In the genomic region with DNA sequence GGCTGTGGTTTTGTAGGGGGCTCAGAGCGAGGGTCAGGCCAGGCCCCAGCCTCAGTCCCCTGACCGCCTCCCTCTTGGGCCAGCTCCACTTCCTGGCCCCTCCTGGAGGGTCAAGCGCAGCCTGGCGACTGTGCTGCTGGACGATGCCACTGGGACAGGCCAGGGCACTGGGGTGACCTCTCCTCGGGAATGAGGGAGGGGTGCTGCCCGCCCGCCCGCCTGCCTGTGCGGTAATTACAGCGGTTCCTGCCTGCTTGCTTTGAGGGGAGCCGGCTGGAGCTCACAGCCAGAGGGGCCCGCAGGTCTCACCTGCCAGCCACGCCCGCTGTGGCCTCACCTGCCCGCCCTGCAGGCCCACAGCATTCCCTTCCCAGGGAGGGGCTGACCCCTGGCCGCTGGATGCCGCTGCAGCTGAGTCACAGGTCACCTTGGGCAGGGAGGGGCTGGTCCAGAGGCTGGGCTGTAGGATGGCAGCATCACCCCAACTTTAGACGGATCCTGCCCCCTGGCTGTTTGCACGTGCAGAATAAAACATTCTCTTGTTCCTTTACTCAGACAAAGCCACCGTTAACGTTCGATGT, we compare ENCODE assay signal across 1 cellular context.
TF ChIP-seq lines count a peak whose summit lies in the region.

No MANE protein-coding gene starts in this region.

TF ChIP-seq in HepG2, 621 proteins besides CTCF, POLR2A, EP300 and RAD21 (continued from another document and continues in another):
- TF ChIP-seq, protein P1, sequence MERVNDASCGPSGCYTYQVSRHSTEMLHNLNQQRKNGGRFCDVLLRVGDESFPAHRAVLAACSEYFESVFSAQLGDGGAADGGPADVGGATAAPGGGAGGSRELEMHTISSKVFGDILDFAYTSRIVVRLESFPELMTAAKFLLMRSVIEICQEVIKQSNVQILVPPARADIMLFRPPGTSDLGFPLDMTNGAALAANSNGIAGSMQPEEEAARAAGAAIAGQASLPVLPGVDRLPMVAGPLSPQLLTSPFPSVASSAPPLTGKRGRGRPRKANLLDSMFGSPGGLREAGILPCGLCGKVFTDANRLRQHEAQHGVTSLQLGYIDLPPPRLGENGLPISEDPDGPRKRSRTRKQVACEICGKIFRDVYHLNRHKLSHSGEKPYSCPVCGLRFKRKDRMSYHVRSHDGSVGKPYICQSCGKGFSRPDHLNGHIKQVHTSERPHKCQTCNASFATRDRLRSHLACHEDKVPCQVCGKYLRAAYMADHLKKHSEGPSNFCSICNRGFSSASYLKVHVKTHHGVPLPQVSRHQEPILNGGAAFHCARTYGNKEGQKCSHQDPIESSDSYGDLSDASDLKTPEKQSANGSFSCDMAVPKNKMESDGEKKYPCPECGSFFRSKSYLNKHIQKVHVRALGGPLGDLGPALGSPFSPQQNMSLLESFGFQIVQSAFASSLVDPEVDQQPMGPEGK (CRISPR knock-in tag; IDR thresholded peaks at IDR 0.05): peak; percentile 97
- TF ChIP-seq ZNF589 (CRISPR knock-in tag; conservative IDR thresholded peaks at IDR 0.05) (no peak), ARNTL (CRISPR knock-in tag; IDR thresholded peaks at IDR 0.05) (no peak), MAFK (conservative IDR thresholded peaks at IDR 0.05 in 1 of 2, IDR thresholded peaks at IDR 0.05 in 1 of 2; ENCODE audit: low read length in 2 of 2) (no peak), SALL1 (CRISPR knock-in tag; IDR thresholded peaks at IDR 0.05) (peak; percentile 52; the same call in 1 of the 2 replicates), PHF5A (CRISPR knock-in tag; IDR thresholded peaks at IDR 0.05; ENCODE audit: low read depth, unreplicated experiment) (no peak), SETDB1 (CRISPR knock-in tag; IDR thresholded peaks at IDR 0.05; ENCODE audit: borderline replicate concordance) (no peak), NR2C2 (CRISPR knock-in tag; IDR thresholded peaks at IDR 0.05; ENCODE audit: borderline replicate concordance) (peak; percentile 88), SOX5 (CRISPR knock-in tag; IDR thresholded peaks at IDR 0.05; ENCODE audit: borderline replicate concordance) (peak; percentile 24; the same call in 1 of the 2 replicates), RXRB (CRISPR knock-in tag; IDR thresholded peaks at IDR 0.05; ENCODE audit: borderline replicate concordance) (peak; percentile 63; the same call in 1 of the 2 replicates), SOX13 (IDR thresholded peaks at IDR 0.05) (no peak), SOX13 (CRISPR knock-in tag; conservative IDR thresholded peaks at IDR 0.05 in 1 of 2, IDR thresholded peaks at IDR 0.05 in 1 of 2) (peak in 1 of 2 experiments; percentile 27; a peak in 1 of 4 replicates), KAT8 (CRISPR knock-in tag; IDR thresholded peaks at IDR 0.05) (0 out of 2 replicates have a peak, but pooled peaks have one; percentile 18), TOPORS (CRISPR knock-in tag; IDR thresholded peaks at IDR 0.05) (no peak), ZNF746 (CRISPR knock-in tag; IDR thresholded peaks at IDR 0.05) (0 out of 2 replicates have a peak, but pooled peaks have one; percentile 49), NRL (CRISPR knock-in tag; IDR thresholded peaks at IDR 0.05; ENCODE audit: borderline replicate concordance) (no peak), MLLT10 (CRISPR knock-in tag; IDR thresholded peaks at IDR 0.05) (no peak), TCF7 (IDR thresholded peaks at IDR 0.05; ENCODE audit: low read depth) (no peak), TEAD3 (CRISPR knock-in tag; optimal IDR thresholded peaks at IDR 0.05; ENCODE audit: borderline replicate concordance) (peak; percentile 93), JUND (CRISPR knock-in tag; IDR thresholded peaks at IDR 0.05) (peak; percentile 87; the same call in 1 of the 2 replicates), LCORL (IDR thresholded peaks at IDR 0.05) (no peak), LCORL (CRISPR knock-in tag; IDR thresholded peaks at IDR 0.05) (peak; percentile 91), SMC3 (IDR thresholded peaks at IDR 0.05; ENCODE audit: low read length) (peak; percentile 40; the same call in 1 of the 2 replicates), ZBTB20 (CRISPR knock-in tag; IDR thresholded peaks at IDR 0.05; ENCODE audit: borderline replicate concordance, low read depth) (peak; percentile 58; the same call in 1 of the 2 replicates), HDAC2 (CRISPR knock-in tag; IDR thresholded peaks at IDR 0.05) (peak; percentile 43; the same call in 1 of the 2 replicates), RXRA (CRISPR knock-in tag; IDR thresholded peaks at IDR 0.05) (peak; percentile 88), KDM2A (CRISPR knock-in tag; IDR thresholded peaks at IDR 0.05; ENCODE audit: borderline replicate concordance, low read depth) (peak; percentile 52; the same call in 1 of the 2 replicates), ZNF792 (CRISPR knock-in tag; IDR thresholded peaks at IDR 0.05) (no peak), NR2F6 (IDR thresholded peaks at IDR 0.05) (peak; percentile 86), NR2F6 (CRISPR knock-in tag; IDR thresholded peaks at IDR 0.05) (peak; percentile 94)
- TF ChIP-seq, protein P2, sequence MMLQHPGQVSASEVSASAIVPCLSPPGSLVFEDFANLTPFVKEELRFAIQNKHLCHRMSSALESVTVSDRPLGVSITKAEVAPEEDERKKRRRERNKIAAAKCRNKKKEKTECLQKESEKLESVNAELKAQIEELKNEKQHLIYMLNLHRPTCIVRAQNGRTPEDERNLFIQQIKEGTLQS (CRISPR knock-in tag; IDR thresholded peaks at IDR 0.05): peak; percentile 87
- TF ChIP-seq, protein P3, sequence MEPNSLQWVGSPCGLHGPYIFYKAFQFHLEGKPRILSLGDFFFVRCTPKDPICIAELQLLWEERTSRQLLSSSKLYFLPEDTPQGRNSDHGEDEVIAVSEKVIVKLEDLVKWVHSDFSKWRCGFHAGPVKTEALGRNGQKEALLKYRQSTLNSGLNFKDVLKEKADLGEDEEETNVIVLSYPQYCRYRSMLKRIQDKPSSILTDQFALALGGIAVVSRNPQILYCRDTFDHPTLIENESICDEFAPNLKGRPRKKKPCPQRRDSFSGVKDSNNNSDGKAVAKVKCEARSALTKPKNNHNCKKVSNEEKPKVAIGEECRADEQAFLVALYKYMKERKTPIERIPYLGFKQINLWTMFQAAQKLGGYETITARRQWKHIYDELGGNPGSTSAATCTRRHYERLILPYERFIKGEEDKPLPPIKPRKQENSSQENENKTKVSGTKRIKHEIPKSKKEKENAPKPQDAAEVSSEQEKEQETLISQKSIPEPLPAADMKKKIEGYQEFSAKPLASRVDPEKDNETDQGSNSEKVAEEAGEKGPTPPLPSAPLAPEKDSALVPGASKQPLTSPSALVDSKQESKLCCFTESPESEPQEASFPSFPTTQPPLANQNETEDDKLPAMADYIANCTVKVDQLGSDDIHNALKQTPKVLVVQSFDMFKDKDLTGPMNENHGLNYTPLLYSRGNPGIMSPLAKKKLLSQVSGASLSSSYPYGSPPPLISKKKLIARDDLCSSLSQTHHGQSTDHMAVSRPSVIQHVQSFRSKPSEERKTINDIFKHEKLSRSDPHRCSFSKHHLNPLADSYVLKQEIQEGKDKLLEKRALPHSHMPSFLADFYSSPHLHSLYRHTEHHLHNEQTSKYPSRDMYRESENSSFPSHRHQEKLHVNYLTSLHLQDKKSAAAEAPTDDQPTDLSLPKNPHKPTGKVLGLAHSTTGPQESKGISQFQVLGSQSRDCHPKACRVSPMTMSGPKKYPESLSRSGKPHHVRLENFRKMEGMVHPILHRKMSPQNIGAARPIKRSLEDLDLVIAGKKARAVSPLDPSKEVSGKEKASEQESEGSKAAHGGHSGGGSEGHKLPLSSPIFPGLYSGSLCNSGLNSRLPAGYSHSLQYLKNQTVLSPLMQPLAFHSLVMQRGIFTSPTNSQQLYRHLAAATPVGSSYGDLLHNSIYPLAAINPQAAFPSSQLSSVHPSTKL (CRISPR knock-in tag; IDR thresholded peaks at IDR 0.05): 0 out of 2 replicates have a peak, but pooled peaks have one; percentile 39
- TF ChIP-seq, protein P4, sequence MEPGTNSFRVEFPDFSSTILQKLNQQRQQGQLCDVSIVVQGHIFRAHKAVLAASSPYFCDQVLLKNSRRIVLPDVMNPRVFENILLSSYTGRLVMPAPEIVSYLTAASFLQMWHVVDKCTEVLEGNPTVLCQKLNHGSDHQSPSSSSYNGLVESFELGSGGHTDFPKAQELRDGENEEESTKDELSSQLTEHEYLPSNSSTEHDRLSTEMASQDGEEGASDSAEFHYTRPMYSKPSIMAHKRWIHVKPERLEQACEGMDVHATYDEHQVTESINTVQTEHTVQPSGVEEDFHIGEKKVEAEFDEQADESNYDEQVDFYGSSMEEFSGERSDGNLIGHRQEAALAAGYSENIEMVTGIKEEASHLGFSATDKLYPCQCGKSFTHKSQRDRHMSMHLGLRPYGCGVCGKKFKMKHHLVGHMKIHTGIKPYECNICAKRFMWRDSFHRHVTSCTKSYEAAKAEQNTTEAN (CRISPR knock-in tag; conservative IDR thresholded peaks at IDR 0.05): no peak
- TF ChIP-seq, protein P5, sequence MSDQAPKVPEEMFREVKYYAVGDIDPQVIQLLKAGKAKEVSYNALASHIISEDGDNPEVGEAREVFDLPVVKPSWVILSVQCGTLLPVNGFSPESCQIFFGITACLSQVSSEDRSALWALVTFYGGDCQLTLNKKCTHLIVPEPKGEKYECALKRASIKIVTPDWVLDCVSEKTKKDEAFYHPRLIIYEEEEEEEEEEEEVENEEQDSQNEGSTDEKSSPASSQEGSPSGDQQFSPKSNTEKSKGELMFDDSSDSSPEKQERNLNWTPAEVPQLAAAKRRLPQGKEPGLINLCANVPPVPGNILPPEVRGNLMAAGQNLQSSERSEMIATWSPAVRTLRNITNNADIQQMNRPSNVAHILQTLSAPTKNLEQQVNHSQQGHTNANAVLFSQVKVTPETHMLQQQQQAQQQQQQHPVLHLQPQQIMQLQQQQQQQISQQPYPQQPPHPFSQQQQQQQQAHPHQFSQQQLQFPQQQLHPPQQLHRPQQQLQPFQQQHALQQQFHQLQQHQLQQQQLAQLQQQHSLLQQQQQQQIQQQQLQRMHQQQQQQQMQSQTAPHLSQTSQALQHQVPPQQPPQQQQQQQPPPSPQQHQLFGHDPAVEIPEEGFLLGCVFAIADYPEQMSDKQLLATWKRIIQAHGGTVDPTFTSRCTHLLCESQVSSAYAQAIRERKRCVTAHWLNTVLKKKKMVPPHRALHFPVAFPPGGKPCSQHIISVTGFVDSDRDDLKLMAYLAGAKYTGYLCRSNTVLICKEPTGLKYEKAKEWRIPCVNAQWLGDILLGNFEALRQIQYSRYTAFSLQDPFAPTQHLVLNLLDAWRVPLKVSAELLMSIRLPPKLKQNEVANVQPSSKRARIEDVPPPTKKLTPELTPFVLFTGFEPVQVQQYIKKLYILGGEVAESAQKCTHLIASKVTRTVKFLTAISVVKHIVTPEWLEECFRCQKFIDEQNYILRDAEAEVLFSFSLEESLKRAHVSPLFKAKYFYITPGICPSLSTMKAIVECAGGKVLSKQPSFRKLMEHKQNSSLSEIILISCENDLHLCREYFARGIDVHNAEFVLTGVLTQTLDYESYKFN (CRISPR knock-in tag; conservative IDR thresholded peaks at IDR 0.05): 0 out of 2 replicates have a peak, but pooled peaks have one; percentile 16
- TF ChIP-seq, protein P6, sequence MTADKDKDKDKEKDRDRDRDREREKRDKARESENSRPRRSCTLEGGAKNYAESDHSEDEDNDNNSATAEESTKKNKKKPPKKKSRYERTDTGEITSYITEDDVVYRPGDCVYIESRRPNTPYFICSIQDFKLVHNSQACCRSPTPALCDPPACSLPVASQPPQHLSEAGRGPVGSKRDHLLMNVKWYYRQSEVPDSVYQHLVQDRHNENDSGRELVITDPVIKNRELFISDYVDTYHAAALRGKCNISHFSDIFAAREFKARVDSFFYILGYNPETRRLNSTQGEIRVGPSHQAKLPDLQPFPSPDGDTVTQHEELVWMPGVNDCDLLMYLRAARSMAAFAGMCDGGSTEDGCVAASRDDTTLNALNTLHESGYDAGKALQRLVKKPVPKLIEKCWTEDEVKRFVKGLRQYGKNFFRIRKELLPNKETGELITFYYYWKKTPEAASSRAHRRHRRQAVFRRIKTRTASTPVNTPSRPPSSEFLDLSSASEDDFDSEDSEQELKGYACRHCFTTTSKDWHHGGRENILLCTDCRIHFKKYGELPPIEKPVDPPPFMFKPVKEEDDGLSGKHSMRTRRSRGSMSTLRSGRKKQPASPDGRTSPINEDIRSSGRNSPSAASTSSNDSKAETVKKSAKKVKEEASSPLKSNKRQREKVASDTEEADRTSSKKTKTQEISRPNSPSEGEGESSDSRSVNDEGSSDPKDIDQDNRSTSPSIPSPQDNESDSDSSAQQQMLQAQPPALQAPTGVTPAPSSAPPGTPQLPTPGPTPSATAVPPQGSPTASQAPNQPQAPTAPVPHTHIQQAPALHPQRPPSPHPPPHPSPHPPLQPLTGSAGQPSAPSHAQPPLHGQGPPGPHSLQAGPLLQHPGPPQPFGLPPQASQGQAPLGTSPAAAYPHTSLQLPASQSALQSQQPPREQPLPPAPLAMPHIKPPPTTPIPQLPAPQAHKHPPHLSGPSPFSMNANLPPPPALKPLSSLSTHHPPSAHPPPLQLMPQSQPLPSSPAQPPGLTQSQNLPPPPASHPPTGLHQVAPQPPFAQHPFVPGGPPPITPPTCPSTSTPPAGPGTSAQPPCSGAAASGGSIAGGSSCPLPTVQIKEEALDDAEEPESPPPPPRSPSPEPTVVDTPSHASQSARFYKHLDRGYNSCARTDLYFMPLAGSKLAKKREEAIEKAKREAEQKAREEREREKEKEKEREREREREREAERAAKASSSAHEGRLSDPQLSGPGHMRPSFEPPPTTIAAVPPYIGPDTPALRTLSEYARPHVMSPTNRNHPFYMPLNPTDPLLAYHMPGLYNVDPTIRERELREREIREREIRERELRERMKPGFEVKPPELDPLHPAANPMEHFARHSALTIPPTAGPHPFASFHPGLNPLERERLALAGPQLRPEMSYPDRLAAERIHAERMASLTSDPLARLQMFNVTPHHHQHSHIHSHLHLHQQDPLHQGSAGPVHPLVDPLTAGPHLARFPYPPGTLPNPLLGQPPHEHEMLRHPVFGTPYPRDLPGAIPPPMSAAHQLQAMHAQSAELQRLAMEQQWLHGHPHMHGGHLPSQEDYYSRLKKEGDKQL (CRISPR knock-in tag; IDR thresholded peaks at IDR 0.05; ENCODE audit: low read depth): peak; percentile 37; the same call in 1 of the 2 replicates
- TF ChIP-seq, protein P7, sequence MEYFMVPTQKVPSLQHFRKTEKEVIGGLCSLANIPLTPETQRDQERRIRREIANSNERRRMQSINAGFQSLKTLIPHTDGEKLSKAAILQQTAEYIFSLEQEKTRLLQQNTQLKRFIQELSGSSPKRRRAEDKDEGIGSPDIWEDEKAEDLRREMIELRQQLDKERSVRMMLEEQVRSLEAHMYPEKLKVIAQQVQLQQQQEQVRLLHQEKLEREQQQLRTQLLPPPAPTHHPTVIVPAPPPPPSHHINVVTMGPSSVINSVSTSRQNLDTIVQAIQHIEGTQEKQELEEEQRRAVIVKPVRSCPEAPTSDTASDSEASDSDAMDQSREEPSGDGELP (IDR thresholded peaks at IDR 0.05; ENCODE audit: borderline replicate concordance, low read depth): peak; percentile 55; the same call in 1 of the 2 replicates
